10 cellular contexts compared by ENCODE assay signal in genomic region chr11:19676508-19677379, GRCh38. TPM values are rescaled to one million over a fixed set of nuclear protein-coding genes. Genes with fewer than 3 reads are reported as not detected.
DNase-seq lines count a peak whose midpoint lies in the region; ATAC-seq, FAIRE-seq and TF ChIP-seq lines count a peak whose summit lies in the region.
"Had no signal": no experiment of that assay in that cellular context is flagged by ENCODE, and none has a peak within 500 bp of the region (broad histone marks: within the 10 kb centered on the region; RNA-seq: fewer than 3 reads in every experiment).

No MANE protein-coding gene starts in this region.

- H3K4me3 ChIP-seq in liver (ENCODE audit: low read depth in 1 of 3, low read length in 3 of 3) (no peak overlapping the region), HepG2 (replicated peaks in 1 of 3; ENCODE audit: insufficient read depth in 1 of 3, low read depth in 2 of 3, low read length in 3 of 3) (no peak overlapping the region), esophagus muscularis mucosa (no peak overlapping the region), pancreas (no peak overlapping the region)

- peak overlapping the region in 2 of 3 experiments; percentile 33 to 70 for H3K27ac Mint-ChIP-seq in nephron

- FAIRE-seq in HepG2 (lab: Jason Lieb, UNC) = no peak
- no peak for FAIRE-seq in pancreas (lab: Jason Lieb, UNC)

- no peaks in the 10 kb centered on the region for H3K9me3 Mint-ChIP-seq in nephron

- H3K27ac ChIP-seq in liver (ENCODE audit: low read depth in 1 of 2, low read length in 2 of 2) (no peak overlapping the region), HepG2 (ENCODE audit: extremely low read length, insufficient read depth, low read length) (no peak overlapping the region), esophagus muscularis mucosa (replicated peaks in 1 of 4) (peak overlapping the region; percentile 85 to 92 (median 90)), pancreas (no peak overlapping the region)

- ATAC-seq in HepG2 = no peak
- no peak for ATAC-seq in pancreas
- ATAC-seq: sciatic nerve had no signal

- H3K4me1 ChIP-seq in liver (ENCODE audit: control insufficient read depth in 4 of 4, insufficient read depth in 4 of 4, low read length in 3 of 4) = peaks cover 0 to 16% (median 3%) of the 10 kb centered on the region in 4 donors
- H3K4me1 ChIP-seq in HepG2 (ENCODE audit: insufficient read depth, low read length) = no peaks in the 10 kb centered on the region
- H3K4me1 ChIP-seq in esophagus muscularis mucosa = peaks cover 64 to 97% (median 93%) of the 10 kb centered on the region in 4 donors
- peaks cover 0 to 5% (median 0%) of the 10 kb centered on the region in 3 donors for H3K4me1 ChIP-seq in pancreas

- no peak overlapping the region for H2AFZ ChIP-seq in HepG2 (ENCODE audit: low read length)

- H3K36me3 ChIP-seq in liver (ENCODE audit: control insufficient read depth in 4 of 4, insufficient read depth in 3 of 4, low read depth in 1 of 4, low read length in 3 of 4) (no peaks in the 10 kb centered on the region), HepG2 (replicated peaks in 1 of 2; ENCODE audit: control insufficient read depth in 1 of 2, insufficient read depth in 2 of 2, low read length in 2 of 2) (no peaks in the 10 kb centered on the region), esophagus muscularis mucosa (no peaks in the 10 kb centered on the region), pancreas (no peaks in the 10 kb centered on the region)

- no TSS peak for BruUV-seq in HepG2 (replicated peaks; lab: Mats Ljungman, UMichigan)

- CTCF ChIA-PET in HepG2 (lab: Yijun Ruan, JAX; ENCODE audit: low intra/inter-chr PET ratio, low total read pairs) = no interaction called here

- H3K36me3 Mint-ChIP-seq in nephron (ENCODE audit: low read depth) = no peaks in the 10 kb centered on the region

- TF ChIP-seq EP300 in HepG2 (IDR thresholded peaks at IDR 0.05; ENCODE audit: low read depth in 2 of 2, low read length in 2 of 2) (no peak), HepG2 (CRISPR knock-in tag; IDR thresholded peaks at IDR 0.05; ENCODE audit: borderline replicate concordance) (no peak), esophagus muscularis mucosa (IDR thresholded peaks at IDR 0.05) (no peak)

- TF ChIP-seq CTCF in liver (IDR thresholded peaks at IDR 0.05; ENCODE audit: low read depth, low read length, missing input control) (no peak), HepG2 (CRISPR knock-in tag; IDR thresholded peaks at IDR 0.05) (no peak), esophagus muscularis mucosa (IDR thresholded peaks at IDR 0.05) (no peak), nephron (IDR thresholded peaks at IDR 0.05; ENCODE audit: unreplicated experiment in 3 of 3) (no peak), pancreas (IDR thresholded peaks at IDR 0.05) (no peak)

- 82% methylated on average over 15 of the region's 15 CpGs for WGBS in liver
- WGBS in HepG2 (ENCODE audit: low lambda C conversion rate) = 22% methylated on average over 7 of the region's 15 CpGs
- 69% methylated on average over 13 of the region's 15 CpGs for WGBS in esophagus muscularis mucosa
- 81 to 84% methylated on average over 15 of the region's 15 CpGs for WGBS in pancreas, 2 donors

- H3K9ac ChIP-seq in liver (ENCODE audit: low read depth in 1 of 2, low read length in 2 of 2) (no peak overlapping the region), HepG2 (ENCODE audit: insufficient read depth, low read depth, low read length) (no peak overlapping the region)

- no peaks in the 10 kb centered on the region for H3K79me2 ChIP-seq in HepG2 (ENCODE audit: insufficient read depth, low read length)

- H3K4me3 Mint-ChIP-seq in nephron = no peak overlapping the region

- TF ChIP-seq RAD21 in liver (IDR thresholded peaks at IDR 0.05) (no peak), HepG2 (CRISPR knock-in tag; IDR thresholded peaks at IDR 0.05) (no peak)

- TF ChIP-seq POLR2A in HepG2 (IDR thresholded peaks at IDR 0.05; ENCODE audit: insufficient read depth in 1 of 2, low read depth in 2 of 2, low read length in 2 of 2) = no peak
- no peak for TF ChIP-seq POLR2A in esophagus muscularis mucosa (IDR thresholded peaks at IDR 0.05; ENCODE audit: low read depth)

- in situ Hi-C loops in HepG2 (cut with HindIII; ENCODE audit: extremely low pct_ligation_motif_present, low pct_unique_long_range_greater_than_20kb) = no loop called here

- POLR2A ChIA-PET in HepG2 (lab: Yijun Ruan, JAX) = no interaction called here

- H3K9me3 ChIP-seq in liver (ENCODE audit: control insufficient read depth in 4 of 4, low read length in 3 of 4) = no peaks in the 10 kb centered on the region
- no peaks in the 10 kb centered on the region for H3K9me3 ChIP-seq in HepG2 (ENCODE audit: low read length)
- no peaks in the 10 kb centered on the region for H3K9me3 ChIP-seq in esophagus muscularis mucosa
- H3K9me3 ChIP-seq in pancreas = no peaks in the 10 kb centered on the region

- no peak overlapping the region for H3K4me2 ChIP-seq in HepG2 (ENCODE audit: low read depth, low read length)

- H3K27me3 Mint-ChIP-seq in nephron (ENCODE audit: low read depth) = peaks cover 30% of the 10 kb centered on the region

- intact Hi-C loops in HepG2 (cut with micrococcal nuclease; ENCODE audit: unreplicated experiment) (no loop called here), esophagus muscularis mucosa (cut with DNase I) (loop anchor here (5.0 kb wide), 1 partner anchor 36 kb away; the partner anchor contains the start of gene NAV2), pancreas (cut with DNase I) (no loop called here)

- DNase-seq in HepG2 (ENCODE audit: low spot score) (no peak), esophagus muscularis mucosa (ENCODE audit: extremely low spot score) (no peak), mucosa of gallbladder (ENCODE audit: low spot score) (no peak), epidermal melanocyte (ENCODE audit: insufficient read length, low spot score) (no peak), pancreas (no peak)
- no peak for DNase-seq in activated CD4-positive, alpha-beta T cell treated with anti-CD3 and anti-CD28 coated beads for 1 hour
- DNase-seq: central memory CD4-positive, alpha-beta T cell had no signal

- no peaks in the 10 kb centered on the region for H4K20me1 ChIP-seq in HepG2 (ENCODE audit: insufficient read depth, low read length)

- H3K4me1 Mint-ChIP-seq in nephron = peaks cover 52% of the 10 kb centered on the region

- H3K27me3 ChIP-seq in liver (ENCODE audit: control insufficient read depth in 4 of 4, insufficient read depth in 4 of 4, low read length in 3 of 4) (no peaks in the 10 kb centered on the region), HepG2 (ENCODE audit: control insufficient read depth in 1 of 2, insufficient read depth in 2 of 2, low read length in 2 of 2) (peaks cover 0 to 39% of the 10 kb centered on the region in 2 experiments), esophagus muscularis mucosa (no peaks in the 10 kb centered on the region), pancreas (no peaks in the 10 kb centered on the region)

TF ChIP-seq in liver, 16 proteins besides CTCF, POLR2A, EP300 and RAD21:
- no peak for TF ChIP-seq ATF3 (IDR thresholded peaks at IDR 0.05)
- TF ChIP-seq SP1 (IDR thresholded peaks at IDR 0.05) = peak; percentile 30

TF ChIP-seq in HepG2, 621 proteins besides CTCF, POLR2A, EP300 and RAD21 (continues in another document):
- TF ChIP-seq HNRNPLL (IDR thresholded peaks at IDR 0.05; ENCODE audit: low read depth, low read length, poor library complexity, severe bottlenecking) = no peak
- no peak for TF ChIP-seq HNRNPH1 (optimal IDR thresholded peaks at IDR 0.05; ENCODE audit: low read depth, low read length)
- TF ChIP-seq ZNF644 (CRISPR knock-in tag; IDR thresholded peaks at IDR 0.05; ENCODE audit: low read depth) = no peak
- no peak for TF ChIP-seq ZFP36L1 (CRISPR knock-in tag; IDR thresholded peaks at IDR 0.05)
- no peak for TF ChIP-seq TBX2 (CRISPR knock-in tag; IDR thresholded peaks at IDR 0.05; ENCODE audit: borderline replicate concordance)

RNA-seq across cellular contexts. Expression of gene NAV2, which starts 35.9 kb away (rescaled TPM):
- total RNA-seq in liver (10 to 100 TPM in 1 of 2 donors, 1 to 10 TPM in 1; 6.3 to 20.5 TPM), HepG2 (2016; rRNA removed; fragmentation: Illumina TruSeq; extraction: Trizol) (9.3 and 17.8 TPM in 2 replicates), esophagus muscularis mucosa (10 to 100 TPM; 21.9 to 57.0 (median 37.5) TPM), mucosa of gallbladder (5.3 TPM), pancreas (10 to 100 TPM; 11.5 to 26.9 (median 17.9) TPM)
- polyA plus RNA-seq in liver (10 to 100 TPM; 10.1 to 13.1 TPM), HepG2 (2011; rRNA removed) (31.8 and 34.6 TPM in 2 replicates), pancreas (10 to 100 TPM in 1 of 2 donors, 1 to 10 TPM in 1; 5.8 to 10.7 TPM)
- total RNA-seq in HepG2 (2016; cell fraction: cytosol; rRNA removed; fragmentation: Illumina TruSeq; extraction: Trizol; ENCODE audit: low read depth) = 1.8 and 2.1 TPM in 2 replicates
- total RNA-seq in HepG2 (2016; cell fraction: insoluble cytoplasmic fraction; rRNA removed; fragmentation: Illumina TruSeq; extraction: Trizol) = 7.9 and 14.7 TPM in 2 replicates
- 4.4 and 5.0 TPM in 2 replicates for total RNA-seq in HepG2 (2016; cell fraction: membrane; rRNA removed; fragmentation: Illumina TruSeq; extraction: Trizol)
- 16.8 and 17.5 TPM in 2 replicates for total RNA-seq in HepG2 (2016; cell fraction: nucleus; rRNA removed; fragmentation: Illumina TruSeq; extraction: Trizol)
- polyA plus RNA-seq in HepG2 (2011; cell fraction: cytosol; rRNA removed) = 14.2 and 15.5 TPM in 2 replicates
- 60.9 and 76.1 TPM in 2 replicates for polyA plus RNA-seq in HepG2 (2011; cell fraction: nucleus; rRNA removed)
- polyA plus RNA-seq in HepG2 (2012) = 17.0 and 25.6 TPM in 2 replicates
- 0.25 and 0.33 TPM in 2 replicates for polyA plus RNA-seq in HepG2 (2016; cell fraction: cytosol; fragmentation: Illumina TruSeq; extraction: Trizol; ENCODE audit: low read depth)
- polyA plus RNA-seq in HepG2 (2016; cell fraction: insoluble cytoplasmic fraction; fragmentation: Illumina TruSeq; extraction: Trizol; ENCODE audit: low read depth) = 6.9 and 9.3 TPM in 2 replicates
- 0.58 TPM in 2 replicates for polyA plus RNA-seq in HepG2 (2016; cell fraction: membrane; fragmentation: Illumina TruSeq; extraction: Trizol; ENCODE audit: low read depth)
- polyA plus RNA-seq in HepG2 (2016; cell fraction: nucleus; fragmentation: Illumina TruSeq; extraction: Trizol; ENCODE audit: insufficient read depth, low read depth) = 14.5 and 14.6 TPM in 2 replicates
- 11.5 and 103 TPM in 2 replicates for polyA minus RNA-seq in HepG2 (2011; rRNA and poly(A)+ RNA removed; ENCODE audit: low replicate concordance)
- 39.2 and 39.5 TPM in 2 replicates for polyA minus RNA-seq in HepG2 (2011; cell fraction: cytosol; rRNA and poly(A)+ RNA removed)
- polyA minus RNA-seq in HepG2 (2011; cell fraction: nucleus; rRNA and poly(A)+ RNA removed) = 90.6 and 99.7 TPM in 2 replicates

Comparison
In these comparisons a context has a peak if more than half of its experiments do, and no peak if none do; other contexts are left out.
1. H3K27ac ChIP-seq: peak in esophagus muscularis mucosa (4 of 4); none in liver (0 of 2), HepG2 (single experiment) and pancreas (0 of 4).